In genomic region chr4:150038335-150039076, GRCh38 we compare ENCODE assay signal across 11 cellular contexts. TPM values are rescaled to one million over a fixed set of nuclear protein-coding genes. Genes with fewer than 3 reads are reported as not detected.
DNase-seq lines count a peak whose midpoint lies in the region; ATAC-seq, FAIRE-seq and TF ChIP-seq lines count a peak whose summit lies in the region.
"Had no signal": no experiment of that assay in that cellular context is flagged by ENCODE, and none has a peak within 500 bp of the region (broad histone marks: within the 10 kb centered on the region; RNA-seq: fewer than 3 reads in every experiment).

No MANE protein-coding gene starts in this region.

- H3K4me3 Mint-ChIP-seq in endodermal cell = no peak overlapping the region
- H3K4me3 Mint-ChIP-seq: activated CD8-positive, alpha-beta T cell treated with anti-CD3 and anti-CD28 coated beads for 36 hours; naive thymus-derived CD8-positive, alpha-beta T cell had no signal

- H3K27ac Mint-ChIP-seq in endodermal cell = no peak overlapping the region
- H3K27ac Mint-ChIP-seq: activated CD8-positive, alpha-beta T cell treated with anti-CD3 and anti-CD28 coated beads for 36 hours; naive thymus-derived CD8-positive, alpha-beta T cell had no signal

- H4K20me1 ChIP-seq in IMR-90 (ENCODE audit: insufficient read depth, low read length) = no peaks in the 10 kb centered on the region
- no peaks in the 10 kb centered on the region for H4K20me1 ChIP-seq in PC-9 (ENCODE audit: insufficient read depth)

- H2BK120ac ChIP-seq in IMR-90 (ENCODE audit: low read depth, low read length) = no peak overlapping the region

- H3K9me2 ChIP-seq in PC-9 (ENCODE audit: insufficient read depth) = no peaks in the 10 kb centered on the region

- no peaks in the 10 kb centered on the region for H3K79me2 ChIP-seq in PC-9 (ENCODE audit: low read depth)

- TF ChIP-seq RAD21 in IMR-90 (IDR thresholded peaks at IDR 0.05; ENCODE audit: low read length) = no peak

- no peaks in the 10 kb centered on the region for H3K9me1 ChIP-seq in IMR-90 (ENCODE audit: insufficient read depth, low read length)

- FAIRE-seq in GM12891 (lab: Jason Lieb, UNC) = peak; percentile 63

- H2AK9ac ChIP-seq in IMR-90 (replicated peaks; ENCODE audit: low read depth, low read length, poor library complexity) = no peak overlapping the region

- peaks cover 5% of the 10 kb centered on the region for H3K4me1 Mint-ChIP-seq in endodermal cell

- TF ChIP-seq POLR2A in GM12891 (IDR thresholded peaks at IDR 0.05; ENCODE audit: low read depth, low read length) (no peak), IMR-90 (IDR thresholded peaks at IDR 0.05; ENCODE audit: low read depth, low read length) (no peak), breast epithelium (IDR thresholded peaks at IDR 0.05) (no peak)

- H3K27ac ChIP-seq in IMR-90 (ENCODE audit: insufficient read depth, low read length) (no peak overlapping the region), breast epithelium (no peak overlapping the region), PC-9 (no peak overlapping the region), endodermal cell (ENCODE audit: low read depth, low read length) (no peak overlapping the region)

- H4K5ac ChIP-seq in IMR-90 (ENCODE audit: low read depth, low read length) = no peak overlapping the region

- no peak overlapping the region for H3K23ac ChIP-seq in IMR-90 (ENCODE audit: low read depth, low read length)

- no peak overlapping the region for H4K91ac ChIP-seq in IMR-90 (ENCODE audit: insufficient read depth, low read depth, low read length)

- H3K9me3 ChIP-seq in IMR-90 (ENCODE audit: control insufficient read depth, insufficient read depth, low read length) = no peaks in the 10 kb centered on the region
- H3K9me3 ChIP-seq in breast epithelium = no peaks in the 10 kb centered on the region
- H3K9me3 ChIP-seq in PC-9 (ENCODE audit: insufficient read depth, low read depth) = no peaks in the 10 kb centered on the region
- H3K9me3 ChIP-seq in endodermal cell (ENCODE audit: control insufficient read depth, low read length) = no peaks in the 10 kb centered on the region

- dilution Hi-C loops in IMR-90 (cut with HindIII; ENCODE audit: low sequenced_read_pairs, unreplicated experiment) = no loop called here

- no peak overlapping the region for H2BK15ac ChIP-seq in IMR-90 (ENCODE audit: low read depth, low read length)

- H3K9me3 Mint-ChIP-seq in endodermal cell = no peaks in the 10 kb centered on the region

- no peaks in the 10 kb centered on the region for H3K79me1 ChIP-seq in IMR-90 (ENCODE audit: low read depth in 1 of 2, low read length in 2 of 2)

- in situ Hi-C loops in IMR-90 (cut with MboI; ENCODE audit: low sequenced_read_pairs) = no loop called here

- no peak overlapping the region for H2BK5ac ChIP-seq in IMR-90 (ENCODE audit: low read depth, low read length, poor library complexity, severe bottlenecking)

- H3K27me3 ChIP-seq in IMR-90 (ENCODE audit: control insufficient read depth, insufficient read depth, low read length) = no peaks in the 10 kb centered on the region
- no peaks in the 10 kb centered on the region for H3K27me3 ChIP-seq in breast epithelium
- H3K27me3 ChIP-seq in PC-9 (ENCODE audit: insufficient read depth, low read depth) = no peaks in the 10 kb centered on the region
- no peaks in the 10 kb centered on the region for H3K27me3 ChIP-seq in endodermal cell (ENCODE audit: control insufficient read depth, insufficient read depth, low read length, poor library complexity, severe bottlenecking)

- H3K4me3 ChIP-seq in IMR-90 (ENCODE audit: insufficient read depth, low read depth, low read length) = no peak overlapping the region
- H3K4me3 ChIP-seq in breast epithelium = no peak overlapping the region
- H3K4me3 ChIP-seq in PC-9 = no peak overlapping the region
- H3K4me3 ChIP-seq in endodermal cell (ENCODE audit: low read length) = no peak overlapping the region

- H2AFZ ChIP-seq in IMR-90 (replicated peaks; ENCODE audit: low read length, poor library complexity) (no peak overlapping the region), PC-9 (no peak overlapping the region)

- no peak for DNase-seq in GM12891 (ENCODE audit: insufficient read length, low spot score)
- no peak for DNase-seq in IMR-90
- no peak for DNase-seq in breast epithelium (ENCODE audit: low spot score in 2 of 2)
- DNase-seq in PC-9 = no peak
- no peak for DNase-seq in endodermal cell
- no peak for DNase-seq in GM19238 (ENCODE audit: insufficient read length, low spot score)
- DNase-seq: activated CD8-positive, alpha-beta T cell treated with anti-CD3 and anti-CD28 coated beads for 36 hours; amniotic stem cell; naive thymus-derived CD8-positive, alpha-beta T cell had no signal

- BruUV-seq in IMR-90 (replicated peaks; lab: Mats Ljungman, UMichigan) (no TSS peak), PC-9 (replicated peaks; lab: Mats Ljungman, UMichigan) (no TSS peak)

- no peak overlapping the region for H2AK5ac ChIP-seq in IMR-90 (ENCODE audit: low read depth, low read length)

- 100% methylated on average over 1 of the region's 6 CpGs; no CpG with 5 or more reads in 1 of the 2 experiments for WGBS in IMR-90 (ENCODE audit: extremely low coverage in 2 of 2, insufficient read length in 1 of 2), 2 experiments
- WGBS in endodermal cell (ENCODE audit: insufficient coverage in 1 of 2, insufficient read length in 1 of 2), 2 experiments = 87 to 100% methylated on average over 2 to 6 of the region's 6 CpGs

- H3K9ac ChIP-seq in IMR-90 (ENCODE audit: low read depth, low read length) (no peak overlapping the region), endodermal cell (ENCODE audit: extremely low read depth, low read length, poor library complexity, severe bottlenecking) (no peak overlapping the region)

- H3K27me3 Mint-ChIP-seq in endodermal cell (ENCODE audit: insufficient read depth) = peaks cover 9% of the 10 kb centered on the region

- TF ChIP-seq CTCF in IMR-90 (conservative IDR thresholded peaks at IDR 0.05; ENCODE audit: low read depth, low read length) = no peak
- TF ChIP-seq CTCF in breast epithelium (IDR thresholded peaks at IDR 0.05) = no peak
- no peak for TF ChIP-seq CTCF in PC-9 (conservative IDR thresholded peaks at IDR 0.05)
- no peak for TF ChIP-seq CTCF in endodermal cell (conservative IDR thresholded peaks at IDR 0.05)

- no peak overlapping the region for H3K18ac ChIP-seq in IMR-90 (ENCODE audit: low read depth, low read length)

- no peak overlapping the region for H3K56ac ChIP-seq in IMR-90 (ENCODE audit: extremely low read depth, insufficient read depth, low read length)

- 0 out of 2 replicates have a peak, but pooled peaks cover 2% of the 10 kb centered on the region for H3K4me1 ChIP-seq in IMR-90 (ENCODE audit: control insufficient read depth, insufficient read depth, low read length)
- no peaks in the 10 kb centered on the region for H3K4me1 ChIP-seq in breast epithelium
- no peaks in the 10 kb centered on the region for H3K4me1 ChIP-seq in PC-9 (replicated peaks; ENCODE audit: insufficient read depth)
- no peaks in the 10 kb centered on the region for H3K4me1 ChIP-seq in endodermal cell (ENCODE audit: control insufficient read depth, insufficient read depth, low read length)

- no peak overlapping the region for H3K4ac ChIP-seq in IMR-90 (ENCODE audit: low read depth, low read length)

- H4K8ac ChIP-seq in IMR-90 (ENCODE audit: low read depth in 2 of 2, low read length in 2 of 2) = no peak overlapping the region

- H3K4me2 ChIP-seq in IMR-90 (ENCODE audit: low read depth, low read length) (no peak overlapping the region), PC-9 (no peak overlapping the region)

- no peaks in the 10 kb centered on the region for H3K36me3 Mint-ChIP-seq in endodermal cell (ENCODE audit: low read depth)

- intact Hi-C loops in IMR-90 (cut with micrococcal nuclease) (no loop called here), breast epithelium (cut with DNase I; ENCODE audit: low total_unique reads) (no loop called here), PC-9 (cut with micrococcal nuclease; ENCODE audit: unreplicated experiment) (no loop called here)

- H3F3A ChIP-seq in PC-9 (ENCODE audit: insufficient read depth, low read depth) = no peaks in the 10 kb centered on the region

- H2BK20ac ChIP-seq in IMR-90 (ENCODE audit: low read depth, low read length) = no peak overlapping the region

- H3K36me3 ChIP-seq in IMR-90 (ENCODE audit: control insufficient read depth, insufficient read depth, low read length) = no peaks in the 10 kb centered on the region
- no peaks in the 10 kb centered on the region for H3K36me3 ChIP-seq in breast epithelium
- no peaks in the 10 kb centered on the region for H3K36me3 ChIP-seq in PC-9 (ENCODE audit: low read depth)
- no peaks in the 10 kb centered on the region for H3K36me3 ChIP-seq in endodermal cell (ENCODE audit: control insufficient read depth, insufficient read depth, low read length)

- CTCF ChIA-PET in IMR-90 (lab: Yijun Ruan, JAX) (no interaction called here), PC-9 (lab: Charles Lee) (no interaction called here)

- ATAC-seq in GM19452 (IDR thresholded peaks at IDR 0.05; ENCODE audit: unreplicated experiment) (peak; percentile 95), HG02885 (IDR thresholded peaks at IDR 0.05; ENCODE audit: poor library complexity, unreplicated experiment) (peak; percentile 98), IMR-90 (ENCODE audit: low read depth) (no peak)
- ATAC-seq: activated CD8-positive, alpha-beta T cell treated with anti-CD3 and anti-CD28 coated beads for 36 hours; naive thymus-derived CD8-positive, alpha-beta T cell had no signal

- H3K14ac ChIP-seq in IMR-90 (replicated peaks; ENCODE audit: low read depth, low read length) = no peak overlapping the region

- POLR2A ChIA-PET in IMR-90 (lab: Charles Lee; ENCODE audit: unreplicated experiment) = no interaction called here
- POLR2A ChIA-PET in PC-9 (lab: Charles Lee; ENCODE audit: unreplicated experiment) = no interaction called here

TF ChIP-seq in GM12891, 5 proteins besides CTCF, POLR2A, EP300 and RAD21:
- TF ChIP-seq SPI1 (IDR thresholded peaks at IDR 0.05; ENCODE audit: low read depth, low read length) (peak; percentile 97), POU2F2 (IDR thresholded peaks at IDR 0.05; ENCODE audit: low read depth, low read length) (no peak)

TF ChIP-seq in IMR-90, 13 proteins besides CTCF, POLR2A, EP300 and RAD21:
- TF ChIP-seq MAFK (IDR thresholded peaks at IDR 0.05; ENCODE audit: low read depth, low read length) (peak; percentile 92), MAZ (IDR thresholded peaks at IDR 0.05; ENCODE audit: borderline replicate concordance, low read depth, low read length) (no peak)
TF ChIP-seq in IMR-90: peak in this region for 1.

RNA-seq across cellular contexts. Expression of gene DCLK2, which starts 39.7 kb away (rescaled TPM):
- polyA plus RNA-seq in GM12891 (2012; ENCODE audit: low read depth, missing spikeins) = not detected
- total RNA-seq in IMR-90 (2012; rRNA removed) (10.8 and 11.3 TPM in 2 replicates), breast epithelium (1 to 10 TPM; 3.4 to 5.2 (median 4.0) TPM), PC-9 (2021) (0.41 and 0.73 TPM in 2 replicates), endodermal cell (under 1 TPM; 0.20 to 0.42 TPM)
- 13.2 and 15.5 TPM in 2 replicates for polyA plus RNA-seq in IMR-90 (2012; rRNA removed)
- polyA plus RNA-seq in IMR-90 (2012; cell fraction: cytosol; rRNA removed) = 7.1 and 9.1 TPM in 2 replicates
- 28.7 and 33.6 TPM in 2 replicates for polyA plus RNA-seq in IMR-90 (2012; cell fraction: nucleus; rRNA removed; ENCODE audit: low replicate concordance)
- 19.5 TPM for polyA plus RNA-seq in endodermal cell (2013, experiment 1 of 2)
- polyA plus RNA-seq in endodermal cell (2013, experiment 2 of 2) = 19.4 TPM
- total RNA-seq: activated CD8-positive, alpha-beta T cell treated with anti-CD3 and anti-CD28 coated beads for 36 hours; naive thymus-derived CD8-positive, alpha-beta T cell had no signal
